1 cellular context compared by ENCODE assay signal in the genomic region with DNA sequence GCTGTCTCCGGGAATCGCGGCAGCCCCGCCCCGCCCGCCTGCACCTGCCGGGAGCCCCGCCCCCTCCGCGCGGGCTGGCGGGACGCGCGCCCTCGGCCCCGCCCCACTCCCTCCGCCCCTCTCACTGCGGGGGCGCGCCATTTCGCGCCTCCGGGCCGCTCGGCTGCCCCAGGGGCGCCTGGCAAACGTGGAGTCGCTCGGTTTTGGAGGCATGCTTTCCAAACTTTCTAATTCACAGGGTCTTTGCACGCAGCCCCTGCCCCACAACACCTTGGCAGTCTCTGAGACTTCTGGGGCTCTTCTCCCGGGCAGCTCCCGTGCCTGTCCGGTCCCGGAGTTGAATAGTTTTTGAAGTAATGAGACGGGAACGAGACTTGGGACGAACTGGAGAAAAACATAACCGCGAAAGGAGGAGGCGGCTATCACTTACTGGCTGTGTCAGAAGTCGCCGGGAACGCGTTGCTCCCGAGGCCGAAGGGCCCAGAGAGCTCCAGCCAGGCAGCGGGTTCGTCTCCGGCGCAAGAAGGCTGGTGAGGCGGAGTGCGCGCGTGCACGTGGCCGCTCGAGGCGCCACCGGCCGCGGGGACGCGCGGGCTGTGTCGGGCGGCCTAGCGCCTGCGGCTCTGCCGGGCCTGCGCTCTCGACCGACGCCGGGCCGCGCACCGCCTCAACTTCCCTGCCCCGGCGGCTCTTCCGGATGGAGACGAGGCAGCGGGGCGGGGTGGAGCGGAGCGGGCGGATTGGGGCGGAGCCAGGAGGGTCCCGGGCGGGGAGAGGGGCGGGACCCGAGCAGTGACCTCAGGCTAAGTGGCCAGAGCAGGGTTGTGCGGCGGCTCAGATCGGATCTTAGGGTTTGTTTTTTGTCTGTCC.
TF ChIP-seq lines count a peak whose summit lies in the region.

A gene (minus strand): TSS at position 699 of the 870 bp plus-strand sequence. CDS start 3,436 bp downstream, outside the sequence.

TF ChIP-seq in HepG2, 621 proteins besides CTCF, POLR2A, EP300 and RAD21 (continued from another document and continues in another):
- peak; percentile 79 for TF ChIP-seq TBX2 (CRISPR knock-in tag; IDR thresholded peaks at IDR 0.05; ENCODE audit: borderline replicate concordance)
- no peak for TF ChIP-seq CCAR2 (optimal IDR thresholded peaks at IDR 0.05; ENCODE audit: low read depth, low read length)
- no peak; the same call in 1 of the 2 replicates for TF ChIP-seq ZIK1 (CRISPR knock-in tag; IDR thresholded peaks at IDR 0.05; ENCODE audit: borderline replicate concordance, low read depth)
- TF ChIP-seq REL (CRISPR knock-in tag; conservative IDR thresholded peaks at IDR 0.05) = no peak
- peak; percentile 61 for TF ChIP-seq ISL2 (CRISPR knock-in tag; IDR thresholded peaks at IDR 0.05)
- 0 out of 2 replicates have a peak, but pooled peaks have one; percentile 23 for TF ChIP-seq ZNF550 (CRISPR knock-in tag; IDR thresholded peaks at IDR 0.05; ENCODE audit: borderline replicate concordance)
- TF ChIP-seq, protein P1, sequence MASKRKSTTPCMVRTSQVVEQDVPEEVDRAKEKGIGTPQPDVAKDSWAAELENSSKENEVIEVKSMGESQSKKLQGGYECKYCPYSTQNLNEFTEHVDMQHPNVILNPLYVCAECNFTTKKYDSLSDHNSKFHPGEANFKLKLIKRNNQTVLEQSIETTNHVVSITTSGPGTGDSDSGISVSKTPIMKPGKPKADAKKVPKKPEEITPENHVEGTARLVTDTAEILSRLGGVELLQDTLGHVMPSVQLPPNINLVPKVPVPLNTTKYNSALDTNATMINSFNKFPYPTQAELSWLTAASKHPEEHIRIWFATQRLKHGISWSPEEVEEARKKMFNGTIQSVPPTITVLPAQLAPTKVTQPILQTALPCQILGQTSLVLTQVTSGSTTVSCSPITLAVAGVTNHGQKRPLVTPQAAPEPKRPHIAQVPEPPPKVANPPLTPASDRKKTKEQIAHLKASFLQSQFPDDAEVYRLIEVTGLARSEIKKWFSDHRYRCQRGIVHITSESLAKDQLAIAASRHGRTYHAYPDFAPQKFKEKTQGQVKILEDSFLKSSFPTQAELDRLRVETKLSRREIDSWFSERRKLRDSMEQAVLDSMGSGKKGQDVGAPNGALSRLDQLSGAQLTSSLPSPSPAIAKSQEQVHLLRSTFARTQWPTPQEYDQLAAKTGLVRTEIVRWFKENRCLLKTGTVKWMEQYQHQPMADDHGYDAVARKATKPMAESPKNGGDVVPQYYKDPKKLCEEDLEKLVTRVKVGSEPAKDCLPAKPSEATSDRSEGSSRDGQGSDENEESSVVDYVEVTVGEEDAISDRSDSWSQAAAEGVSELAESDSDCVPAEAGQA (IDR thresholded peaks at IDR 0.05; ENCODE audit: low read depth) = no peak
- TF ChIP-seq, protein P1 (CRISPR knock-in tag; IDR thresholded peaks at IDR 0.05; ENCODE audit: borderline replicate concordance) = peak; percentile 83
- TF ChIP-seq MYC (CRISPR knock-in tag; IDR thresholded peaks at IDR 0.05; ENCODE audit: borderline replicate concordance) = peak; percentile 94
- TF ChIP-seq SCMH1 (CRISPR knock-in tag; IDR thresholded peaks at IDR 0.05; ENCODE audit: borderline replicate concordance) = no peak
- no peak for TF ChIP-seq NPAS2 (CRISPR knock-in tag; IDR thresholded peaks at IDR 0.05; ENCODE audit: borderline replicate concordance)
- TF ChIP-seq, protein P2, sequence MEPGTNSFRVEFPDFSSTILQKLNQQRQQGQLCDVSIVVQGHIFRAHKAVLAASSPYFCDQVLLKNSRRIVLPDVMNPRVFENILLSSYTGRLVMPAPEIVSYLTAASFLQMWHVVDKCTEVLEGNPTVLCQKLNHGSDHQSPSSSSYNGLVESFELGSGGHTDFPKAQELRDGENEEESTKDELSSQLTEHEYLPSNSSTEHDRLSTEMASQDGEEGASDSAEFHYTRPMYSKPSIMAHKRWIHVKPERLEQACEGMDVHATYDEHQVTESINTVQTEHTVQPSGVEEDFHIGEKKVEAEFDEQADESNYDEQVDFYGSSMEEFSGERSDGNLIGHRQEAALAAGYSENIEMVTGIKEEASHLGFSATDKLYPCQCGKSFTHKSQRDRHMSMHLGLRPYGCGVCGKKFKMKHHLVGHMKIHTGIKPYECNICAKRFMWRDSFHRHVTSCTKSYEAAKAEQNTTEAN (CRISPR knock-in tag; conservative IDR thresholded peaks at IDR 0.05) = peak; percentile 72
- TF ChIP-seq, protein P3, sequence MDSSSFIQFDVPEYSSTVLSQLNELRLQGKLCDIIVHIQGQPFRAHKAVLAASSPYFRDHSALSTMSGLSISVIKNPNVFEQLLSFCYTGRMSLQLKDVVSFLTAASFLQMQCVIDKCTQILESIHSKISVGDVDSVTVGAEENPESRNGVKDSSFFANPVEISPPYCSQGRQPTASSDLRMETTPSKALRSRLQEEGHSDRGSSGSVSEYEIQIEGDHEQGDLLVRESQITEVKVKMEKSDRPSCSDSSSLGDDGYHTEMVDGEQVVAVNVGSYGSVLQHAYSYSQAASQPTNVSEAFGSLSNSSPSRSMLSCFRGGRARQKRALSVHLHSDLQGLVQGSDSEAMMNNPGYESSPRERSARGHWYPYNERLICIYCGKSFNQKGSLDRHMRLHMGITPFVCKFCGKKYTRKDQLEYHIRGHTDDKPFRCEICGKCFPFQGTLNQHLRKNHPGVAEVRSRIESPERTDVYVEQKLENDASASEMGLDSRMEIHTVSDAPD (CRISPR knock-in tag; IDR thresholded peaks at IDR 0.05) = 0 out of 2 replicates have a peak, but pooled peaks have one; percentile 16
- TF ChIP-seq ZBTB38 (CRISPR knock-in tag; IDR thresholded peaks at IDR 0.05) = peak; percentile 89; the same call in 1 of the 2 replicates
- peak; percentile 85 for TF ChIP-seq ELF1 (CRISPR knock-in tag; IDR thresholded peaks at IDR 0.05)
- TF ChIP-seq DPF2 (CRISPR knock-in tag; IDR thresholded peaks at IDR 0.05; ENCODE audit: borderline replicate concordance, low read depth) = no peak
- TF ChIP-seq, protein P4, sequence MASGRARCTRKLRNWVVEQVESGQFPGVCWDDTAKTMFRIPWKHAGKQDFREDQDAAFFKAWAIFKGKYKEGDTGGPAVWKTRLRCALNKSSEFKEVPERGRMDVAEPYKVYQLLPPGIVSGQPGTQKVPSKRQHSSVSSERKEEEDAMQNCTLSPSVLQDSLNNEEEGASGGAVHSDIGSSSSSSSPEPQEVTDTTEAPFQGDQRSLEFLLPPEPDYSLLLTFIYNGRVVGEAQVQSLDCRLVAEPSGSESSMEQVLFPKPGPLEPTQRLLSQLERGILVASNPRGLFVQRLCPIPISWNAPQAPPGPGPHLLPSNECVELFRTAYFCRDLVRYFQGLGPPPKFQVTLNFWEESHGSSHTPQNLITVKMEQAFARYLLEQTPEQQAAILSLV (CRISPR knock-in tag; IDR thresholded peaks at IDR 0.05; ENCODE audit: borderline replicate concordance) = no peak
- TF ChIP-seq, protein P5, sequence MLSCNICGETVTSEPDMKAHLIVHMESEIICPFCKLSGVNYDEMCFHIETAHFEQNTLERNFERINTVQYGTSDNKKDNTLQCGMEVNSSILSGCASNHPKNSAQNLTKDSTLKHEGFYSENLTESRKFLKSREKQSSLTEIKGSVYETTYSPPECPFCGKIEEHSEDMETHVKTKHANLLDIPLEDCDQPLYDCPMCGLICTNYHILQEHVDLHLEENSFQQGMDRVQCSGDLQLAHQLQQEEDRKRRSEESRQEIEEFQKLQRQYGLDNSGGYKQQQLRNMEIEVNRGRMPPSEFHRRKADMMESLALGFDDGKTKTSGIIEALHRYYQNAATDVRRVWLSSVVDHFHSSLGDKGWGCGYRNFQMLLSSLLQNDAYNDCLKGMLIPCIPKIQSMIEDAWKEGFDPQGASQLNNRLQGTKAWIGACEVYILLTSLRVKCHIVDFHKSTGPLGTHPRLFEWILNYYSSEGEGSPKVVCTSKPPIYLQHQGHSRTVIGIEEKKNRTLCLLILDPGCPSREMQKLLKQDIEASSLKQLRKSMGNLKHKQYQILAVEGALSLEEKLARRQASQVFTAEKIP (CRISPR knock-in tag; IDR thresholded peaks at IDR 0.05; ENCODE audit: borderline replicate concordance) = no peak
- peak; percentile 62 for TF ChIP-seq ATF7-NPFF (CRISPR knock-in tag; IDR thresholded peaks at IDR 0.05; ENCODE audit: low read depth)
- TF ChIP-seq PCBP2 (optimal IDR thresholded peaks at IDR 0.05; ENCODE audit: low read depth, low read length, poor library complexity, severe bottlenecking) = no peak
- peak; percentile 56; the same call in 1 of the 2 replicates for TF ChIP-seq ZNF225 (CRISPR knock-in tag; IDR thresholded peaks at IDR 0.05)
- no peak for TF ChIP-seq FOSL2 (CRISPR knock-in tag; IDR thresholded peaks at IDR 0.05)
- no peak; the same call in 1 of the 2 replicates for TF ChIP-seq TBP (CRISPR knock-in tag; IDR thresholded peaks at IDR 0.05)
- peak; percentile 90 for TF ChIP-seq HNRNPLL (IDR thresholded peaks at IDR 0.05; ENCODE audit: low read depth, low read length, poor library complexity, severe bottlenecking)
- TF ChIP-seq AKAP8 (CRISPR knock-in tag; IDR thresholded peaks at IDR 0.05) = peak; percentile 74
- TF ChIP-seq ZNF337 (CRISPR knock-in tag; IDR thresholded peaks at IDR 0.05; ENCODE audit: borderline replicate concordance, low read depth) = no peak
- TF ChIP-seq KLF15 (CRISPR knock-in tag; IDR thresholded peaks at IDR 0.05; ENCODE audit: borderline replicate concordance) = no peak; the same call in 1 of the 2 replicates
- TF ChIP-seq MTF1 (CRISPR knock-in tag; IDR thresholded peaks at IDR 0.05) = peak; percentile 66; the same call in 1 of the 2 replicates
- TF ChIP-seq ZNF510 (CRISPR knock-in tag; IDR thresholded peaks at IDR 0.05; ENCODE audit: low read depth) = 0 out of 2 replicates have a peak, but pooled peaks have one; percentile 74
- TF ChIP-seq ZMYM2 (CRISPR knock-in tag; IDR thresholded peaks at IDR 0.05) = no peak; the same call in 1 of the 2 replicates
- TF ChIP-seq KLF9 (CRISPR knock-in tag; IDR thresholded peaks at IDR 0.05; ENCODE audit: low read depth) = no peak
- no peak for TF ChIP-seq ZNF720 (CRISPR knock-in tag; IDR thresholded peaks at IDR 0.05)
- peak; percentile 96 for TF ChIP-seq ASH2L (IDR thresholded peaks at IDR 0.05; ENCODE audit: insufficient read length, low read depth, low read length)
- no peak for TF ChIP-seq EED (CRISPR knock-in tag; IDR thresholded peaks at IDR 0.05)
- TF ChIP-seq, protein P6, sequence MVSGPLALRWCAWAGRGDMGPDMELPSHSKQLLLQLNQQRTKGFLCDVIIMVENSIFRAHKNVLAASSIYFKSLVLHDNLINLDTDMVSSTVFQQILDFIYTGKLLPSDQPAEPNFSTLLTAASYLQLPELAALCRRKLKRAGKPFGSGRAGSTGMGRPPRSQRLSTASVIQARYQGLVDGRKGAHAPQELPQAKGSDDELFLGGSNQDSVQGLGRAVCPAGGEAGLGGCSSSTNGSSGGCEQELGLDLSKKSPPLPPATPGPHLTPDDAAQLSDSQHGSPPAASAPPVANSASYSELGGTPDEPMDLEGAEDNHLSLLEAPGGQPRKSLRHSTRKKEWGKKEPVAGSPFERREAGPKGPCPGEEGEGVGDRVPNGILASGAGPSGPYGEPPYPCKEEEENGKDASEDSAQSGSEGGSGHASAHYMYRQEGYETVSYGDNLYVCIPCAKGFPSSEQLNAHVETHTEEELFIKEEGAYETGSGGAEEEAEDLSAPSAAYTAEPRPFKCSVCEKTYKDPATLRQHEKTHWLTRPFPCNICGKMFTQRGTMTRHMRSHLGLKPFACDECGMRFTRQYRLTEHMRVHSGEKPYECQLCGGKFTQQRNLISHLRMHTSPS (CRISPR knock-in tag; IDR thresholded peaks at IDR 0.05; ENCODE audit: low read depth) = no peak
- peak; percentile 89; the same call in 1 of the 2 replicates for TF ChIP-seq MYNN (CRISPR knock-in tag; IDR thresholded peaks at IDR 0.05; ENCODE audit: low read depth)
- TF ChIP-seq SIN3A (IDR thresholded peaks at IDR 0.05; ENCODE audit: borderline replicate concordance, low read depth, low read length) = no peak; the same call in 1 of the 2 replicates
- TF ChIP-seq KAT7 (CRISPR knock-in tag; IDR thresholded peaks at IDR 0.05; ENCODE audit: borderline replicate concordance) = peak; percentile 70; the same call in 1 of the 2 replicates
- no peak for TF ChIP-seq NBN (conservative IDR thresholded peaks at IDR 0.05)
- no peak for TF ChIP-seq CCDC6 (CRISPR knock-in tag; IDR thresholded peaks at IDR 0.05)
- no peak for TF ChIP-seq ZMYM3 (CRISPR knock-in tag; IDR thresholded peaks at IDR 0.05)
- no peak for TF ChIP-seq NR3C1 (CRISPR knock-in tag; IDR thresholded peaks at IDR 0.05)
